In genomic region chr19:4062576-4063368, GRCh38 we compare ENCODE assay signal across 1 cellular context.
TF ChIP-seq lines count a peak whose summit lies in the region.

No MANE protein-coding gene starts in this region.

TF ChIP-seq in HEK293, 187 proteins besides CTCF, POLR2A, EP300 and RAD21 (continued from another document and continues in another):
- TF ChIP-seq, protein P1, sequence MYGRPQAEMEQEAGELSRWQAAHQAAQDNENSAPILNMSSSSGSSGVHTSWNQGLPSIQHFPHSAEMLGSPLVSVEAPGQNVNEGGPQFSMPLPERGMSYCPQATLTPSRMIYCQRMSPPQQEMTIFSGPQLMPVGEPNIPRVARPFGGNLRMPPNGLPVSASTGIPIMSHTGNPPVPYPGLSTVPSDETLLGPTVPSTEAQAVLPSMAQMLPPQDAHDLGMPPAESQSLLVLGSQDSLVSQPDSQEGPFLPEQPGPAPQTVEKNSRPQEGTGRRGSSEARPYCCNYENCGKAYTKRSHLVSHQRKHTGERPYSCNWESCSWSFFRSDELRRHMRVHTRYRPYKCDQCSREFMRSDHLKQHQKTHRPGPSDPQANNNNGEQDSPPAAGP (tag by site-specific recombination; IDR thresholded peaks at IDR 0.05), result peak; percentile 45; the same call in 1 of the 2 replicates
- TF ChIP-seq HOXD13 (CRISPR knock-in tag; IDR thresholded peaks at IDR 0.05; ENCODE audit: borderline replicate concordance), result no peak
- no peak for TF ChIP-seq ZFP69B (tag by site-specific recombination; IDR thresholded peaks at IDR 0.05)
- no peak for TF ChIP-seq ZNF610 (tag by site-specific recombination; IDR thresholded peaks at IDR 0.05; ENCODE audit: borderline replicate concordance)
- no peak for TF ChIP-seq OVOL3 (tag by site-specific recombination; IDR thresholded peaks at IDR 0.05)
- TF ChIP-seq, protein P2, sequence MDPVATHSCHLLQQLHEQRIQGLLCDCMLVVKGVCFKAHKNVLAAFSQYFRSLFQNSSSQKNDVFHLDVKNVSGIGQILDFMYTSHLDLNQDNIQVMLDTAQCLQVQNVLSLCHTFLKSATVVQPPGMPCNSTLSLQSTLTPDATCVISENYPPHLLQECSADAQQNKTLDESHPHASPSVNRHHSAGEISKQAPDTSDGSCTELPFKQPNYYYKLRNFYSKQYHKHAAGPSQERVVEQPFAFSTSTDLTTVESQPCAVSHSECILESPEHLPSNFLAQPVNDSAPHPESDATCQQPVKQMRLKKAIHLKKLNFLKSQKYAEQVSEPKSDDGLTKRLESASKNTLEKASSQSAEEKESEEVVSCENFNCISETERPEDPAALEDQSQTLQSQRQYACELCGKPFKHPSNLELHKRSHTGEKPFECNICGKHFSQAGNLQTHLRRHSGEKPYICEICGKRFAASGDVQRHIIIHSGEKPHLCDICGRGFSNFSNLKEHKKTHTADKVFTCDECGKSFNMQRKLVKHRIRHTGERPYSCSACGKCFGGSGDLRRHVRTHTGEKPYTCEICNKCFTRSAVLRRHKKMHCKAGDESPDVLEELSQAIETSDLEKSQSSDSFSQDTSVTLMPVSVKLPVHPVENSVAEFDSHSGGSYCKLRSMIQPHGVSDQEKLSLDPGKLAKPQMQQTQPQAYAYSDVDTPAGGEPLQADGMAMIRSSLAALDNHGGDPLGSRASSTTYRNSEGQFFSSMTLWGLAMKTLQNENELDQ (tag by site-specific recombination; IDR thresholded peaks at IDR 0.05; ENCODE audit: low read depth), result no peak
- TF ChIP-seq, protein P3, sequence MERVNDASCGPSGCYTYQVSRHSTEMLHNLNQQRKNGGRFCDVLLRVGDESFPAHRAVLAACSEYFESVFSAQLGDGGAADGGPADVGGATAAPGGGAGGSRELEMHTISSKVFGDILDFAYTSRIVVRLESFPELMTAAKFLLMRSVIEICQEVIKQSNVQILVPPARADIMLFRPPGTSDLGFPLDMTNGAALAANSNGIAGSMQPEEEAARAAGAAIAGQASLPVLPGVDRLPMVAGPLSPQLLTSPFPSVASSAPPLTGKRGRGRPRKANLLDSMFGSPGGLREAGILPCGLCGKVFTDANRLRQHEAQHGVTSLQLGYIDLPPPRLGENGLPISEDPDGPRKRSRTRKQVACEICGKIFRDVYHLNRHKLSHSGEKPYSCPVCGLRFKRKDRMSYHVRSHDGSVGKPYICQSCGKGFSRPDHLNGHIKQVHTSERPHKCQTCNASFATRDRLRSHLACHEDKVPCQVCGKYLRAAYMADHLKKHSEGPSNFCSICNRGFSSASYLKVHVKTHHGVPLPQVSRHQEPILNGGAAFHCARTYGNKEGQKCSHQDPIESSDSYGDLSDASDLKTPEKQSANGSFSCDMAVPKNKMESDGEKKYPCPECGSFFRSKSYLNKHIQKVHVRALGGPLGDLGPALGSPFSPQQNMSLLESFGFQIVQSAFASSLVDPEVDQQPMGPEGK (tag by site-specific recombination; IDR thresholded peaks at IDR 0.05), result peak; percentile 30; the same call in 1 of the 2 replicates
- no peak for TF ChIP-seq TRIM28 (IDR thresholded peaks at IDR 0.05; ENCODE audit: borderline replicate concordance, low read length)
- TF ChIP-seq KLF8 (tag by site-specific recombination; IDR thresholded peaks at IDR 0.05), result peak; percentile 38; the same call in 1 of the 2 replicates
- no peak for TF ChIP-seq YY1 (tag by site-specific recombination; IDR thresholded peaks at IDR 0.05)
- no peak for TF ChIP-seq ZNF221 (tag by site-specific recombination; IDR thresholded peaks at IDR 0.05; ENCODE audit: borderline replicate concordance)
- TF ChIP-seq ZNF830 (tag by site-specific recombination; IDR thresholded peaks at IDR 0.05; ENCODE audit: low read depth), result no peak
- 0 out of 2 replicates have a peak, but pooled peaks have one; percentile 39 for TF ChIP-seq HIC1 (tag by site-specific recombination; IDR thresholded peaks at IDR 0.05)
- TF ChIP-seq, protein P4, sequence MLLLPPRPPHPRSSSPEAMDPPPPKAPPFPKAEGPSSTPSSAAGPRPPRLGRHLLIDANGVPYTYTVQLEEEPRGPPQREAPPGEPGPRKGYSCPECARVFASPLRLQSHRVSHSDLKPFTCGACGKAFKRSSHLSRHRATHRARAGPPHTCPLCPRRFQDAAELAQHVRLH (tag by site-specific recombination; IDR thresholded peaks at IDR 0.05), result no peak
- TF ChIP-seq ZNF776 (tag by site-specific recombination; IDR thresholded peaks at IDR 0.05; ENCODE audit: borderline replicate concordance), result no peak
- TF ChIP-seq RBAK (tag by site-specific recombination; IDR thresholded peaks at IDR 0.05), result no peak
- no peak for TF ChIP-seq ZNF324 (tag by site-specific recombination; IDR thresholded peaks at IDR 0.05)
- no peak for TF ChIP-seq ZNF394 (tag by site-specific recombination; IDR thresholded peaks at IDR 0.05; ENCODE audit: borderline replicate concordance)
- TF ChIP-seq, protein P5, sequence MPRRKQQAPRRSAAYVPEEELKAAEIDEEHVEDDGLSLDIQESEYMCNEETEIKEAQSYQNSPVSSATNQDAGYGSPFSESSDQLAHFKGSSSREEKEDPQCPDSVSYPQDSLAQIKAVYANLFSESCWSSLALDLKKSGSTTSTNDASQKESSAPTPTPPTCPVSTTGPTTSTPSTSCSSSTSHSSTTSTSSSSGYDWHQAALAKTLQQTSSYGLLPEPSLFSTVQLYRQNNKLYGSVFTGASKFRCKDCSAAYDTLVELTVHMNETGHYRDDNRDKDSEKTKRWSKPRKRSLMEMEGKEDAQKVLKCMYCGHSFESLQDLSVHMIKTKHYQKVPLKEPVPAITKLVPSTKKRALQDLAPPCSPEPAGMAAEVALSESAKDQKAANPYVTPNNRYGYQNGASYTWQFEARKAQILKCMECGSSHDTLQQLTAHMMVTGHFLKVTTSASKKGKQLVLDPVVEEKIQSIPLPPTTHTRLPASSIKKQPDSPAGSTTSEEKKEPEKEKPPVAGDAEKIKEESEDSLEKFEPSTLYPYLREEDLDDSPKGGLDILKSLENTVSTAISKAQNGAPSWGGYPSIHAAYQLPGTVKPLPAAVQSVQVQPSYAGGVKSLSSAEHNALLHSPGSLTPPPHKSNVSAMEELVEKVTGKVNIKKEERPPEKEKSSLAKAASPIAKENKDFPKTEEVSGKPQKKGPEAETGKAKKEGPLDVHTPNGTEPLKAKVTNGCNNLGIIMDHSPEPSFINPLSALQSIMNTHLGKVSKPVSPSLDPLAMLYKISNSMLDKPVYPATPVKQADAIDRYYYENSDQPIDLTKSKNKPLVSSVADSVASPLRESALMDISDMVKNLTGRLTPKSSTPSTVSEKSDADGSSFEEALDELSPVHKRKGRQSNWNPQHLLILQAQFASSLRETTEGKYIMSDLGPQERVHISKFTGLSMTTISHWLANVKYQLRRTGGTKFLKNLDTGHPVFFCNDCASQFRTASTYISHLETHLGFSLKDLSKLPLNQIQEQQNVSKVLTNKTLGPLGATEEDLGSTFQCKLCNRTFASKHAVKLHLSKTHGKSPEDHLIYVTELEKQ (tag by site-specific recombination; IDR thresholded peaks at IDR 0.05; ENCODE audit: borderline replicate concordance), result no peak
- TF ChIP-seq, protein P6, sequence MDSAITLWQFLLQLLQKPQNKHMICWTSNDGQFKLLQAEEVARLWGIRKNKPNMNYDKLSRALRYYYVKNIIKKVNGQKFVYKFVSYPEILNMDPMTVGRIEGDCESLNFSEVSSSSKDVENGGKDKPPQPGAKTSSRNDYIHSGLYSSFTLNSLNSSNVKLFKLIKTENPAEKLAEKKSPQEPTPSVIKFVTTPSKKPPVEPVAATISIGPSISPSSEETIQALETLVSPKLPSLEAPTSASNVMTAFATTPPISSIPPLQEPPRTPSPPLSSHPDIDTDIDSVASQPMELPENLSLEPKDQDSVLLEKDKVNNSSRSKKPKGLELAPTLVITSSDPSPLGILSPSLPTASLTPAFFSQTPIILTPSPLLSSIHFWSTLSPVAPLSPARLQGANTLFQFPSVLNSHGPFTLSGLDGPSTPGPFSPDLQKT (IDR thresholded peaks at IDR 0.05; ENCODE audit: borderline replicate concordance, low read depth, low read length), result no peak
- no peak for TF ChIP-seq ZNF596 (tag by site-specific recombination; IDR thresholded peaks at IDR 0.05)
- no peak for TF ChIP-seq ZNF350 (tag by site-specific recombination; IDR thresholded peaks at IDR 0.05)
- TF ChIP-seq ZNF157 (tag by site-specific recombination; IDR thresholded peaks at IDR 0.05), result no peak
- TF ChIP-seq, protein P7, sequence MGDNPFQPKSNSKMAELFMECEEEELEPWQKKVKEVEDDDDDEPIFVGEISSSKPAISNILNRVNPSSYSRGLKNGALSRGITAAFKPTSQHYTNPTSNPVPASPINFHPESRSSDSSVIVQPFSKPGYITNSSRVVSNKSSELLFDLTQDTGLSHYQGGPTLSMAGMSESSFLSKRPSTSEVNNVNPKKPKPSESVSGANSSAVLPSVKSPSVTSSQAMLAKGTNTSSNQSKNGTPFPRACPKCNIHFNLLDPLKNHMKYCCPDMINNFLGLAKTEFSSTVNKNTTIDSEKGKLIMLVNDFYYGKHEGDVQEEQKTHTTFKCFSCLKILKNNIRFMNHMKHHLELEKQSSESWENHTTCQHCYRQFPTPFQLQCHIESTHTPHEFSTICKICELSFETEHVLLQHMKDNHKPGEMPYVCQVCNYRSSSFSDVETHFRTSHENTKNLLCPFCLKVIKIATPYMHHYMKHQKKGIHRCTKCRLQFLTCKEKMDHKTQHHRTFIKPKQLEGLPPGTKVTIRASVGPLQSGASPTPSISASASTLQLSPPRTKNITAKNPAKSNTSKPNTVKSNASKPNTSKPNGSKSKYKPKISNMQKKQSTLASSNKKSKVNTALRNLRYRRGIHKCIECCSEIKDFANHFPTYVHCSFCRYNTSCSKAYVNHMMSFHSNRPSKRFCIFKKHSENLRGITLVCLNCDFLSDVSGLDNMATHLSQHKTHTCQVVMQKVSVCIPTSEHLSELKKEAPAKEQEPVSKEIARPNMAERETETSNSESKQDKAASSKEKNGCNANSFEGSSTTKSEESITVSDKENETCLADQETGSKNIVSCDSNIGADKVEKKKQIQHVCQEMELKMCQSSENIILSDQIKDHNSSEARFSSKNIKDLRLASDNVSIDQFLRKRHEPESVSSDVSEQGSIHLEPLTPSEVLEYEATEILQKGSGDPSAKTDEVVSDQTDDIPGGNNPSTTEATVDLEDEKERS (tag by site-specific recombination; IDR thresholded peaks at IDR 0.05), result no peak
- TF ChIP-seq, protein P8, sequence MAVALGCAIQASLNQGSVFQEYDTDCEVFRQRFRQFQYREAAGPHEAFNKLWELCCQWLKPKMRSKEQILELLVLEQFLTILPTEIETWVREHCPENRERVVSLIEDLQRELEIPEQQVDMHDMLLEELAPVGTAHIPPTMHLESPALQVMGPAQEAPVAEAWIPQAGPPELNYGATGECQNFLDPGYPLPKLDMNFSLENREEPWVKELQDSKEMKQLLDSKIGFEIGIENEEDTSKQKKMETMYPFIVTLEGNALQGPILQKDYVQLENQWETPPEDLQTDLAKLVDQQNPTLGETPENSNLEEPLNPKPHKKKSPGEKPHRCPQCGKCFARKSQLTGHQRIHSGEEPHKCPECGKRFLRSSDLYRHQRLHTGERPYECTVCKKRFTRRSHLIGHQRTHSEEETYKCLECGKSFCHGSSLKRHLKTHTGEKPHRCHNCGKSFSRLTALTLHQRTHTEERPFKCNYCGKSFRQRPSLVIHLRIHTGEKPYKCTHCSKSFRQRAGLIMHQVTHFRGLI (tag by site-specific recombination; IDR thresholded peaks at IDR 0.05), result no peak
- no peak for TF ChIP-seq ZNF132 (tag by site-specific recombination; IDR thresholded peaks at IDR 0.05; ENCODE audit: borderline replicate concordance)
- TF ChIP-seq, protein P9, sequence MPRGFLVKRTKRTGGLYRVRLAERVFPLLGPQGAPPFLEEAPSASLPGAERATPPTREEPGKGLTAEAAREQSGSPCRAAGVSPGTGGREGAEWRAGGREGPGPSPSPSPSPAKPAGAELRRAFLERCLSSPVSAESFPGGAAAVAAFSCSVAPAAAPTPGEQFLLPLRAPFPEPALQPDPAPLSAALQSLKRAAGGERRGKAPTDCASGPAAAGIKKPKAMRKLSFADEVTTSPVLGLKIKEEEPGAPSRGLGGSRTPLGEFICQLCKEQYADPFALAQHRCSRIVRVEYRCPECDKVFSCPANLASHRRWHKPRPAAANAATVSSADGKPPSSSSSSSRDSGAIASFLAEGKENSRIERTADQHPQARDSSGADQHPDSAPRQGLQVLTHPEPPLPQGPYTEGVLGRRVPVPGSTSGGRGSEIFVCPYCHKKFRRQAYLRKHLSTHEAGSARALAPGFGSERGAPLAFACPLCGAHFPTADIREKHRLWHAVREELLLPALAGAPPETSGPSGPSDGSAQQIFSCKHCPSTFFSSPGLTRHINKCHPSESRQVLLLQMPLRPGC (tag by site-specific recombination; IDR thresholded peaks at IDR 0.05), result no peak
- no peak for TF ChIP-seq ZNF248 (tag by site-specific recombination; IDR thresholded peaks at IDR 0.05)
- no peak for TF ChIP-seq ZNF76 (tag by site-specific recombination; IDR thresholded peaks at IDR 0.05; ENCODE audit: borderline replicate concordance, low read depth)
- no peak for TF ChIP-seq ZNF623 (tag by site-specific recombination; IDR thresholded peaks at IDR 0.05)
- TF ChIP-seq, protein P10, sequence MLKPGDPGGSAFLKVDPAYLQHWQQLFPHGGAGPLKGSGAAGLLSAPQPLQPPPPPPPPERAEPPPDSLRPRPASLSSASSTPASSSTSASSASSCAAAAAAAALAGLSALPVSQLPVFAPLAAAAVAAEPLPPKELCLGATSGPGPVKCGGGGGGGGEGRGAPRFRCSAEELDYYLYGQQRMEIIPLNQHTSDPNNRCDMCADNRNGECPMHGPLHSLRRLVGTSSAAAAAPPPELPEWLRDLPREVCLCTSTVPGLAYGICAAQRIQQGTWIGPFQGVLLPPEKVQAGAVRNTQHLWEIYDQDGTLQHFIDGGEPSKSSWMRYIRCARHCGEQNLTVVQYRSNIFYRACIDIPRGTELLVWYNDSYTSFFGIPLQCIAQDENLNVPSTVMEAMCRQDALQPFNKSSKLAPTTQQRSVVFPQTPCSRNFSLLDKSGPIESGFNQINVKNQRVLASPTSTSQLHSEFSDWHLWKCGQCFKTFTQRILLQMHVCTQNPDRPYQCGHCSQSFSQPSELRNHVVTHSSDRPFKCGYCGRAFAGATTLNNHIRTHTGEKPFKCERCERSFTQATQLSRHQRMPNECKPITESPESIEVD (tag by site-specific recombination; IDR thresholded peaks at IDR 0.05), result no peak
- no peak for TF ChIP-seq KLF10 (tag by site-specific recombination; IDR thresholded peaks at IDR 0.05)
